In genomic region chrX:19888419-19888879, GRCh38 we compare ENCODE assay signal across 1 cellular context.
A peak's percentile ranks its signal among the peaks of the same experiment; 100 is the strongest.
TF ChIP-seq lines count a peak whose summit lies in the region.

No MANE protein-coding gene starts in this region.

TF ChIP-seq in HepG2, 621 proteins besides CTCF, POLR2A, EP300 and RAD21 (continued from another document):
- no peak for TF ChIP-seq MXD3 (CRISPR knock-in tag; IDR thresholded peaks at IDR 0.05)
- no peak for TF ChIP-seq NR3C1 (CRISPR knock-in tag; IDR thresholded peaks at IDR 0.05)
- TF ChIP-seq CREB1 (IDR thresholded peaks at IDR 0.05), result no peak
- no peak for TF ChIP-seq CREB1 (CRISPR knock-in tag; IDR thresholded peaks at IDR 0.05)
- TF ChIP-seq ZNF777 (CRISPR knock-in tag; IDR thresholded peaks at IDR 0.05), result 0 out of 2 replicates have a peak, but pooled peaks have one; percentile 2
- TF ChIP-seq ZNF776 (CRISPR knock-in tag; IDR thresholded peaks at IDR 0.05), result no peak
- no peak for TF ChIP-seq ZBTB20 (CRISPR knock-in tag; IDR thresholded peaks at IDR 0.05; ENCODE audit: borderline replicate concordance, low read depth)
- TF ChIP-seq ZNF724P (CRISPR knock-in tag; IDR thresholded peaks at IDR 0.05; ENCODE audit: borderline replicate concordance), result no peak
- no peak for TF ChIP-seq HNRNPUL1 (IDR thresholded peaks at IDR 0.05; ENCODE audit: low read depth, low read length)
- no peak for TF ChIP-seq MTA1 (CRISPR knock-in tag; IDR thresholded peaks at IDR 0.05; ENCODE audit: borderline replicate concordance)
- TF ChIP-seq ADNP (CRISPR knock-in tag; IDR thresholded peaks at IDR 0.05), result no peak
- TF ChIP-seq, protein P1, sequence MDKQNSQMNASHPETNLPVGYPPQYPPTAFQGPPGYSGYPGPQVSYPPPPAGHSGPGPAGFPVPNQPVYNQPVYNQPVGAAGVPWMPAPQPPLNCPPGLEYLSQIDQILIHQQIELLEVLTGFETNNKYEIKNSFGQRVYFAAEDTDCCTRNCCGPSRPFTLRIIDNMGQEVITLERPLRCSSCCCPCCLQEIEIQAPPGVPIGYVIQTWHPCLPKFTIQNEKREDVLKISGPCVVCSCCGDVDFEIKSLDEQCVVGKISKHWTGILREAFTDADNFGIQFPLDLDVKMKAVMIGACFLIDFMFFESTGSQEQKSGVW (CRISPR knock-in tag; IDR thresholded peaks at IDR 0.05; ENCODE audit: borderline replicate concordance), result no peak
- no peak for TF ChIP-seq ZNF781 (CRISPR knock-in tag; IDR thresholded peaks at IDR 0.05; ENCODE audit: borderline replicate concordance, not compliant biosample characterization)
- no peak for TF ChIP-seq ZNF136 (CRISPR knock-in tag; IDR thresholded peaks at IDR 0.05; ENCODE audit: low read depth)
- TF ChIP-seq MNT (IDR thresholded peaks at IDR 0.05), result no peak
- peak; percentile 69 for TF ChIP-seq TEAD3 (CRISPR knock-in tag; optimal IDR thresholded peaks at IDR 0.05; ENCODE audit: borderline replicate concordance)
- TF ChIP-seq ETS1 (CRISPR knock-in tag; IDR thresholded peaks at IDR 0.05), result no peak
- no peak for TF ChIP-seq SOX6 (IDR thresholded peaks at IDR 0.05)
- peak; percentile 55; the same call in 1 of the 2 replicates for TF ChIP-seq SOX6 (CRISPR knock-in tag; IDR thresholded peaks at IDR 0.05)
- TF ChIP-seq KAT7 (CRISPR knock-in tag; IDR thresholded peaks at IDR 0.05; ENCODE audit: borderline replicate concordance), result no peak
- TF ChIP-seq REXO4 (CRISPR knock-in tag; IDR thresholded peaks at IDR 0.05; ENCODE audit: borderline replicate concordance), result no peak
- peak; percentile 83 for TF ChIP-seq CEBPG (CRISPR knock-in tag; IDR thresholded peaks at IDR 0.05)
- TF ChIP-seq ARID2 (CRISPR knock-in tag; IDR thresholded peaks at IDR 0.05; ENCODE audit: borderline replicate concordance), result no peak
- peak; percentile 22; the same call in 1 of the 2 replicates for TF ChIP-seq ZNF687 (CRISPR knock-in tag; IDR thresholded peaks at IDR 0.05)
- no peak for TF ChIP-seq MIER3 (CRISPR knock-in tag; IDR thresholded peaks at IDR 0.05; ENCODE audit: borderline replicate concordance)
- TF ChIP-seq NR2C2 (CRISPR knock-in tag; IDR thresholded peaks at IDR 0.05; ENCODE audit: borderline replicate concordance), result 0 out of 2 replicates have a peak, but pooled peaks have one; percentile 21
- TF ChIP-seq ATF4 (CRISPR knock-in tag; IDR thresholded peaks at IDR 0.05), result peak in 1 of 2 experiments; percentile 97; a peak in 2 of 4 replicates
- no peak for TF ChIP-seq NPAS2 (CRISPR knock-in tag; IDR thresholded peaks at IDR 0.05; ENCODE audit: borderline replicate concordance)
- no peak for TF ChIP-seq ZNF446 (CRISPR knock-in tag; IDR thresholded peaks at IDR 0.05)
- TF ChIP-seq MYNN (CRISPR knock-in tag; IDR thresholded peaks at IDR 0.05; ENCODE audit: low read depth), result no peak
- no peak for TF ChIP-seq SNRNP70 (IDR thresholded peaks at IDR 0.05; ENCODE audit: low read depth, low read length)
